Comparison of ENCODE assay signal across 17 cellular contexts in genomic region chr1:183330335-183330734, GRCh38.
DNase-seq lines count a peak whose midpoint lies in the region; TF ChIP-seq lines count a peak whose summit lies in the region.
"Had no signal": no experiment of that assay in that cellular context is flagged by ENCODE, and none has a peak within 500 bp of the region (broad histone marks: within the 10 kb centered on the region; RNA-seq: fewer than 3 reads in every experiment).

No MANE protein-coding gene starts in this region.

- intact Hi-C loops in thyroid gland (cut with DNase I) = no loop called here

- H3K27me3 ChIP-seq in SJCRH30 = no peaks in the 10 kb centered on the region
- H3K27me3 ChIP-seq in thyroid gland = no peaks in the 10 kb centered on the region
- H3K27me3 ChIP-seq in brain microvascular endothelial cell (replicated peaks) = no peaks in the 10 kb centered on the region
- H3K27me3 ChIP-seq: adrenal gland had no signal

- no peak for TF ChIP-seq POLR2A in thyroid gland (IDR thresholded peaks at IDR 0.05)

- 74 to 80% methylated on average over 4 of the region's 4 CpGs for WGBS in thyroid gland, 2 donors

- H3K27ac ChIP-seq in SJCRH30 (peak overlapping the region; percentile 85), thyroid gland (peak overlapping the region in 2 of 3 donors; percentile 50 to 72), brain microvascular endothelial cell (no peak overlapping the region)
- H3K27ac ChIP-seq: A549, adrenal gland, C4-2B, RWPE1, WERI-Rb-1 had no signal

- DNase-seq in SHP77 treated with DMSO at 0.1 percent for 48 hours (lab: John Stamatoyannopoulos, UW) = peak; percentile 31
- no peak for DNase-seq in SHP77 (lab: John Stamatoyannopoulos, UW)
- peak; percentile 24 to 36 for DNase-seq in SJCRH30
- DNase-seq in islet precursor cell = peak; percentile 70
- peak; percentile 30 to 33 for DNase-seq in thyroid gland
- no peak for DNase-seq in brain microvascular endothelial cell
- no peak for DNase-seq in activated T-cell treated with anti-CD3 and anti-CD28 coated beads, Interleukin-2, amount 50 U/mL, for 48 hours
- no peak for DNase-seq in NCI-H226
- DNase-seq: adrenal gland, IMR-90, MV-4-11, NCI-H774, T-helper 1 cell, WERI-Rb-1 had no signal

- in situ Hi-C loops in brain microvascular endothelial cell (cut with HindIII; ENCODE audit: low pct_ligation_motif_present, low sequenced_read_pairs) = no loop called here

- H3K4me1 ChIP-seq in SJCRH30 = peaks cover 21% of the 10 kb centered on the region; the same call in 1 of the 2 replicates
- H3K4me1 ChIP-seq in thyroid gland = peaks cover 10 to 39% of the 10 kb centered on the region in 2 donors
- H3K4me1 ChIP-seq: A549 had no signal

- TF ChIP-seq CTCF in thyroid gland (IDR thresholded peaks at IDR 0.05) (no peak), brain microvascular endothelial cell (IDR thresholded peaks at IDR 0.05; ENCODE audit: low read depth, low read length, missing control alignments) (no peak)

- H3K9me3 ChIP-seq in SJCRH30 (replicated peaks) (no peaks in the 10 kb centered on the region), thyroid gland (no peaks in the 10 kb centered on the region)
- H3K9me3 ChIP-seq: A549, adrenal gland had no signal

- H3K4me3 ChIP-seq in SJCRH30 (no peak overlapping the region; the same call in 1 of the 2 replicates), thyroid gland (replicated peaks in 1 of 3) (no peak overlapping the region), brain microvascular endothelial cell (ENCODE audit: low read depth, low read length) (no peak overlapping the region)
- H3K4me3 ChIP-seq: A549, adrenal gland had no signal

- H3K36me3 ChIP-seq in SJCRH30 (no peaks in the 10 kb centered on the region), thyroid gland (no peaks in the 10 kb centered on the region), brain microvascular endothelial cell (replicated peaks) (no peaks in the 10 kb centered on the region)
- H3K36me3 ChIP-seq: adrenal gland, WERI-Rb-1 had no signal

Comparison
In these comparisons a context has a peak if more than half of its experiments do, and no peak if none do; other contexts are left out.
1. DNase-seq: peak in SHP77 treated with DMSO at 0.1 percent for 48 hours (single experiment), SJCRH30 (2 of 2), islet precursor cell (single experiment) and thyroid gland (2 of 2); none in SHP77 (0 of 2), brain microvascular endothelial cell (single experiment), activated T-cell treated with anti-CD3 and anti-CD28 coated beads, Interleukin-2, amount 50 U/mL, for 48 hours (0 of 2) and NCI-H226 (single experiment).